15 cellular contexts compared by ENCODE assay signal in genomic region chr12:57891639-57892228, GRCh38. TPM values are rescaled to one million over a fixed set of nuclear protein-coding genes. Genes with fewer than 3 reads are reported as not detected.
A peak's percentile ranks its signal among the peaks of the same experiment; 100 is the strongest.
DNase-seq lines count a peak whose midpoint lies in the region; ATAC-seq, FAIRE-seq and TF ChIP-seq lines count a peak whose summit lies in the region.
"Had no signal": no experiment of that assay in that cellular context is flagged by ENCODE, and none has a peak within 500 bp of the region (broad histone marks: within the 10 kb centered on the region; RNA-seq: fewer than 3 reads in every experiment).

No MANE protein-coding gene starts in this region.

- 93% methylated on average over 6 of the region's 6 CpGs for WGBS in A549 (ENCODE audit: missing lambda C conversion rate)
- WGBS in hepatocyte (ENCODE audit: low lambda C conversion rate, missing lambda C conversion rate): 96% methylated on average over 6 of the region's 6 CpGs

- H3K27ac Mint-ChIP-seq in astrocyte (ENCODE audit: unreplicated experiment): peak overlapping the region; percentile 67
- H3K27ac Mint-ChIP-seq: activated CD4-positive, alpha-beta memory T cell treated with anti-CD3 and anti-CD28 coated beads, Interleukin-2, amount 10 ng/mL, durations not matched to agents 7 days and 5 days; activated T-helper 17 cell treated with anti-CD3 and anti-CD28 coated beads, Interleukin-2, amount 50 U/mL, for 72 hours had no signal

- H3K4me3 Mint-ChIP-seq in astrocyte (ENCODE audit: unreplicated experiment): no peak overlapping the region
- H3K4me3 Mint-ChIP-seq: activated CD4-positive, alpha-beta memory T cell treated with anti-CD3 and anti-CD28 coated beads, Interleukin-2, amount 10 ng/mL, durations not matched to agents 7 days and 5 days; activated T-helper 17 cell treated with anti-CD3 and anti-CD28 coated beads, Interleukin-2, amount 50 U/mL, for 72 hours had no signal

- H3K4me1 ChIP-seq in A549: peaks cover 70% of the 10 kb centered on the region
- peaks cover 64% of the 10 kb centered on the region for H3K4me1 ChIP-seq in astrocyte (ENCODE audit: insufficient read depth, low read length)
- H3K4me1 ChIP-seq in hepatocyte (ENCODE audit: insufficient read depth): peaks cover 62% of the 10 kb centered on the region
- peaks cover 77 to 82% (median 81%) of the 10 kb centered on the region in 3 donors for H3K4me1 ChIP-seq in skeletal muscle tissue (ENCODE audit: control insufficient read depth in 3 of 3, insufficient read depth in 3 of 3, low read length in 3 of 3)

- H3K9me2 ChIP-seq in hepatocyte (replicated peaks; ENCODE audit: insufficient read depth): no peaks in the 10 kb centered on the region

- H3K27ac ChIP-seq in A549 (peak overlapping the region; percentile 60 to 84; a peak in 4 of 6 replicates), astrocyte (ENCODE audit: low read depth, low read length) (no peak overlapping the region), hepatocyte (peak overlapping the region; percentile 86), skeletal muscle tissue (ENCODE audit: low read depth, low read length) (peak overlapping the region; percentile 98)

- no peak for DNase-seq in A549 (ENCODE audit: low read depth in 1 of 2, low spot score in 1 of 2)
- no peak for DNase-seq in astrocyte (ENCODE audit: low read depth)
- DNase-seq in hepatocyte (ENCODE audit: low spot score): no peak
- no peak for DNase-seq in NOMO-1 treated with DMSO at 0.1 percent for 48 hours (lab: John Stamatoyannopoulos, UW; ENCODE audit: unreplicated experiment)
- no peak for DNase-seq in NCI-H2227 treated with DMSO at 0.1 percent for 48 hours (lab: John Stamatoyannopoulos, UW)
- no peak for DNase-seq in hepatic stellate cell (ENCODE audit: low spot score)
- DNase-seq: ACHN; activated CD4-positive, alpha-beta memory T cell treated with anti-CD3 and anti-CD28 coated beads, Interleukin-2, amount 10 ng/mL, durations not matched to agents 7 days and 5 days; MG63; SIG-M5 had no signal

- H3K4me2 ChIP-seq in A549 (0 out of 3 replicates have a peak overlapping the region, but pooled peaks have one; percentile 7), astrocyte (ENCODE audit: low read length) (no peak overlapping the region), hepatocyte (no peak overlapping the region)

- H3K4me1 Mint-ChIP-seq in astrocyte (ENCODE audit: low read depth, unreplicated experiment): peaks cover 49% of the 10 kb centered on the region

- no peak overlapping the region for H2AFZ ChIP-seq in astrocyte (ENCODE audit: low read depth, low read length)
- H2AFZ ChIP-seq in hepatocyte: no peak overlapping the region

- H4K20me1 ChIP-seq in astrocyte (ENCODE audit: insufficient read depth, low read length) (no peaks in the 10 kb centered on the region), hepatocyte (ENCODE audit: insufficient read depth, poor library complexity, severe bottlenecking) (no peaks in the 10 kb centered on the region)

- no peaks in the 10 kb centered on the region for H3K79me2 ChIP-seq in astrocyte (ENCODE audit: insufficient read depth, low read length)
- H3K79me2 ChIP-seq in hepatocyte: peaks cover 4% of the 10 kb centered on the region

- no peak for TF ChIP-seq POLR2A in A549 (IDR thresholded peaks at IDR 0.05; ENCODE audit: low read length)

- TF ChIP-seq EP300 in A549 (IDR thresholded peaks at IDR 0.05): no peak

- H3K27me3 ChIP-seq in astrocyte (ENCODE audit: insufficient read depth, low read length) (no peaks in the 10 kb centered on the region), hepatocyte (no peaks in the 10 kb centered on the region), skeletal muscle tissue (ENCODE audit: control insufficient read depth in 3 of 3, insufficient read depth in 3 of 3, low read length in 3 of 3) (no peaks in the 10 kb centered on the region)
- H3K27me3 ChIP-seq: MG63 had no signal

- H3K36me3 Mint-ChIP-seq in astrocyte (ENCODE audit: low read depth, unreplicated experiment): no peaks in the 10 kb centered on the region

- no peaks in the 10 kb centered on the region for H3K27me3 Mint-ChIP-seq in astrocyte (ENCODE audit: low read depth, unreplicated experiment)
- H3K27me3 Mint-ChIP-seq: activated T-helper 17 cell treated with anti-CD3 and anti-CD28 coated beads, Interleukin-2, amount 50 U/mL, for 72 hours had no signal

- TF ChIP-seq RAD21 in A549 (conservative IDR thresholded peaks at IDR 0.05 in 1 of 2, IDR thresholded peaks at IDR 0.05 in 1 of 2): no peak

- TF ChIP-seq CTCF in A549 (IDR thresholded peaks at IDR 0.05) (no peak), astrocyte (IDR thresholded peaks at IDR 0.05; ENCODE audit: insufficient read depth, low read depth, low read length) (no peak), hepatocyte (IDR thresholded peaks at IDR 0.05; ENCODE audit: poor library complexity) (no peak)

- POLR2A ChIA-PET in A549 (lab: Yijun Ruan, JAX): interaction anchor here (2.8 kb wide), 1 partner anchor 27 kb away, joined by 17 read pairs; no protein-coding TSS in a partner anchor

- no peaks in the 10 kb centered on the region for H3K36me3 ChIP-seq in astrocyte (ENCODE audit: insufficient read depth, low read length)
- no peaks in the 10 kb centered on the region for H3K36me3 ChIP-seq in hepatocyte (replicated peaks; ENCODE audit: insufficient read depth, low read depth)
- no peaks in the 10 kb centered on the region for H3K36me3 ChIP-seq in skeletal muscle tissue (ENCODE audit: control insufficient read depth in 3 of 3, insufficient read depth in 3 of 3, low read length in 3 of 3)
- H3K36me3 ChIP-seq: MG63 had no signal

- CTCF ChIA-PET in A549 (lab: Yijun Ruan, JAX): interaction anchor here (1.0 to 3.0 kb wide), 4 partner anchors 14 to 133 kb away, joined by 3 to 16 read pairs (median 4); partner anchors contain the start of gene TSFM

- no peaks in the 10 kb centered on the region for H3K9me3 Mint-ChIP-seq in astrocyte (ENCODE audit: unreplicated experiment)
- H3K9me3 Mint-ChIP-seq: activated CD4-positive, alpha-beta memory T cell treated with anti-CD3 and anti-CD28 coated beads, Interleukin-2, amount 10 ng/mL, durations not matched to agents 7 days and 5 days; activated T-helper 17 cell treated with anti-CD3 and anti-CD28 coated beads, Interleukin-2, amount 50 U/mL, for 72 hours had no signal

- H3K9me3 ChIP-seq in A549: no peaks in the 10 kb centered on the region
- H3K9me3 ChIP-seq in astrocyte (ENCODE audit: insufficient read depth, low read depth, low read length): no peaks in the 10 kb centered on the region
- H3K9me3 ChIP-seq in hepatocyte (ENCODE audit: low read depth): no peaks in the 10 kb centered on the region
- H3K9me3 ChIP-seq in skeletal muscle tissue (ENCODE audit: control insufficient read depth in 3 of 3, low read length in 3 of 3): no peaks in the 10 kb centered on the region
- H3K9me3 ChIP-seq: MG63 had no signal

- H3K9ac ChIP-seq in astrocyte (ENCODE audit: low read length) (no peak overlapping the region), skeletal muscle tissue (ENCODE audit: low read depth in 1 of 3, low read length in 3 of 3) (peak overlapping the region in 1 of 3 donors; percentile 16)

- no peak overlapping the region for H3K4me3 ChIP-seq in A549
- H3K4me3 ChIP-seq in astrocyte (ENCODE audit: insufficient read depth, low read depth, low read length): no peak overlapping the region
- H3K4me3 ChIP-seq in hepatocyte: no peak overlapping the region
- H3K4me3 ChIP-seq in skeletal muscle tissue (ENCODE audit: low read length in 3 of 3): no peak overlapping the region
- H3K4me3 ChIP-seq: MG63 had no signal

- ATAC-seq in A549 (no peak), HG02623 (IDR thresholded peaks at IDR 0.05; ENCODE audit: unreplicated experiment) (no peak)
- ATAC-seq: activated T-helper 17 cell treated with anti-CD3 and anti-CD28 coated beads, Interleukin-2, amount 50 U/mL, for 72 hours had no signal

- FAIRE-seq in A549 (lab: Jason Lieb, UNC) (no peak), astrocyte (lab: Jason Lieb, UNC) (no peak)
- FAIRE-seq: GM12892, urothelium cell line had no signal

TF ChIP-seq in A549, 52 proteins besides CTCF, POLR2A, EP300 and RAD21:
- TF ChIP-seq ATOH8 (CRISPR knock-in tag; IDR thresholded peaks at IDR 0.05; ENCODE audit: low read depth): no peak
- no peak for TF ChIP-seq CBX8 (IDR thresholded peaks at IDR 0.05)
- no peak for TF ChIP-seq HDAC2 (IDR thresholded peaks at IDR 0.05)
TF ChIP-seq in A549: peak in this region for 0.

RNA-seq across cellular contexts. Expression of gene CTDSP2, which starts 45.2 kb away (rescaled TPM):
- polyA plus RNA-seq in A549 (2011; rRNA removed): 87.7 and 114 TPM in 2 replicates
- polyA plus RNA-seq in A549 (2012; cell fraction: cytosol; rRNA removed): 61.9 and 67.6 TPM in 2 replicates
- polyA plus RNA-seq in A549 (2012; cell fraction: nucleus; rRNA removed): 45.2 and 53.4 TPM in 2 replicates
- 26.1 to 34.5 TPM (median 31.3 TPM) in 3 replicates for polyA plus RNA-seq in A549 (2017; fragmentation: RNase III; extraction: RNeasy Plus Mini Kit Qiagen cat#74134 plus additional on column Dnase treatment)
- polyA minus RNA-seq in A549 (2011; rRNA and poly(A)+ RNA removed): 127 and 135 TPM in 2 replicates
- total RNA-seq in astrocyte: 87.1 and 91.9 TPM in 2 replicates
- 96.8 and 107 TPM in 2 replicates for total RNA-seq in hepatocyte
- polyA plus RNA-seq in hepatocyte: 59.3 and 75.9 TPM in 2 replicates
- 51.1 TPM for total RNA-seq in skeletal muscle tissue

RNA-seq across cellular contexts. Expression of gene ATP23, which starts 49.6 kb away (rescaled TPM):
- polyA plus RNA-seq in A549 (2011; rRNA removed): 13.4 and 14.7 TPM in 2 replicates
- 9.7 and 11.0 TPM in 2 replicates for polyA plus RNA-seq in A549 (2012; cell fraction: cytosol; rRNA removed)
- polyA plus RNA-seq in A549 (2012; cell fraction: nucleus; rRNA removed): 3.5 and 5.5 TPM in 2 replicates
- polyA plus RNA-seq in A549 (2017; fragmentation: RNase III; extraction: RNeasy Plus Mini Kit Qiagen cat#74134 plus additional on column Dnase treatment): 6.3 to 7.5 TPM (median 7.0 TPM) in 3 replicates
- 8.9 and 9.3 TPM in 2 replicates for polyA minus RNA-seq in A549 (2011; rRNA and poly(A)+ RNA removed)
- 3.2 and 3.4 TPM in 2 replicates for total RNA-seq in astrocyte
- 6.8 and 13.7 TPM in 2 replicates for total RNA-seq in hepatocyte
- polyA plus RNA-seq in hepatocyte: 6.3 and 9.1 TPM in 2 replicates
- 8.9 TPM for total RNA-seq in skeletal muscle tissue
